In genomic region chr15:78907577-78907976, GRCh38 we compare ENCODE assay signal across 11 cellular contexts. TPM values are rescaled to one million over a fixed set of nuclear protein-coding genes. Genes with fewer than 3 reads are reported as not detected.
DNase-seq lines count a peak whose midpoint lies in the region; ATAC-seq, FAIRE-seq and TF ChIP-seq lines count a peak whose summit lies in the region.
"Had no signal": no experiment of that assay in that cellular context is flagged by ENCODE, and none has a peak within 500 bp of the region (broad histone marks: within the 10 kb centered on the region; RNA-seq: fewer than 3 reads in every experiment).

No MANE protein-coding gene starts in this region.

- no peak for FAIRE-seq in kidney (lab: Jason Lieb, UNC)

- DNase-seq in BJ (ENCODE audit: low read depth) = no peak
- peak; percentile 81 for DNase-seq in H7
- DNase-seq in WERI-Rb-1 = peak; percentile 40
- peak; percentile 83 for DNase-seq in iPS-NIHi7 (ENCODE audit: extremely low spot score)
- DNase-seq in SKM-1 treated with dmso at 0.1 percent for 144 hours (lab: John Stamatoyannopoulos, UW; ENCODE audit: unreplicated experiment) = no peak
- no peak for DNase-seq in kidney
- DNase-seq: activated CD4-positive, alpha-beta T cell treated with anti-CD3 and anti-CD28 coated beads for 36 hours; dorsolateral prefrontal cortex; NCI-H146 had no signal

- ATAC-seq in GM19395 (IDR thresholded peaks at IDR 0.05; ENCODE audit: unreplicated experiment) = no peak
- no peak for ATAC-seq in HG02571 (IDR thresholded peaks at IDR 0.05; ENCODE audit: unreplicated experiment)
- ATAC-seq: activated CD4-positive, alpha-beta T cell treated with anti-CD3 and anti-CD28 coated beads for 36 hours had no signal

- CTCF ChIA-PET in BJ (lab: Yijun Ruan, JAX) = interaction anchor here (0.6 to 5.2 kb wide), 10 partner anchors 9 to 391 kb away, joined by 3 to 33 read pairs (median 4); no protein-coding TSS in a partner anchor

- H3K36me3 ChIP-seq in BJ (ENCODE audit: control insufficient read depth, insufficient read depth, low read length) (peaks cover 21% of the 10 kb centered on the region), H7 (replicated peaks; ENCODE audit: control insufficient read depth, insufficient read depth, low read length) (peaks cover 19% of the 10 kb centered on the region), WERI-Rb-1 (peaks cover 65% of the 10 kb centered on the region), kidney (ENCODE audit: control insufficient read depth in 1 of 2, insufficient read depth in 2 of 2, low read length in 2 of 2) (peaks cover 20 to 44% of the 10 kb centered on the region in 2 donors)

- intact Hi-C loops in kidney (cut with DNase I) = no loop called here

- H3K9ac ChIP-seq in kidney (ENCODE audit: low read length in 2 of 2) = no peak overlapping the region

- TF ChIP-seq CTCF in BJ (IDR thresholded peaks at IDR 0.05; ENCODE audit: insufficient read depth, low read depth, low read length) = peak; percentile 27; the same call in 1 of the 2 replicates
- TF ChIP-seq CTCF in WERI-Rb-1 (IDR thresholded peaks at IDR 0.05; ENCODE audit: low read depth, low read length) = peak; percentile 51
- TF ChIP-seq CTCF in kidney (IDR thresholded peaks at IDR 0.05; ENCODE audit: borderline replicate concordance, extremely low read depth, insufficient read depth) = no peak

- H3K27ac ChIP-seq in WERI-Rb-1 (no peak overlapping the region), kidney (ENCODE audit: low read depth in 2 of 2, low read length in 2 of 2) (no peak overlapping the region)

- H3K9me3 ChIP-seq in WERI-Rb-1 (ENCODE audit: severe bottlenecking) = no peaks in the 10 kb centered on the region
- no peaks in the 10 kb centered on the region for H3K9me3 ChIP-seq in kidney (ENCODE audit: control insufficient read depth in 1 of 2, low read length in 2 of 2)

- H3K4me1 ChIP-seq in kidney (ENCODE audit: control insufficient read depth in 1 of 2, insufficient read depth in 1 of 2, low read depth in 1 of 2, low read length in 2 of 2) = no peaks in the 10 kb centered on the region

- no peaks in the 10 kb centered on the region for H3K27me3 ChIP-seq in BJ (ENCODE audit: control insufficient read depth, insufficient read depth, low read length)
- no peaks in the 10 kb centered on the region for H3K27me3 ChIP-seq in H7 (ENCODE audit: control insufficient read depth, insufficient read depth, low read length)
- H3K27me3 ChIP-seq in WERI-Rb-1 (ENCODE audit: insufficient read depth, low read depth, severe bottlenecking) = no peaks in the 10 kb centered on the region
- H3K27me3 ChIP-seq: dorsolateral prefrontal cortex had no signal

- POLR2A ChIA-PET in BJ (lab: Charles Lee) = interaction anchor here (0.6 kb wide), 1 partner anchor 27 kb away, joined by 5 read pairs; no protein-coding TSS in a partner anchor

- H3K4me3 ChIP-seq in BJ (ENCODE audit: low read depth, low read length) (no peak overlapping the region), H7 (ENCODE audit: insufficient read depth, low read depth, low read length) (no peak overlapping the region), WERI-Rb-1 (ENCODE audit: low read depth, low read length) (no peak overlapping the region), kidney (ENCODE audit: low read length in 2 of 2) (no peak overlapping the region)
- H3K4me3 ChIP-seq: dorsolateral prefrontal cortex had no signal

RNA-seq across cellular contexts. Expression of gene MORF4L1, which starts 34.9 kb away (rescaled TPM):
- polyA plus RNA-seq in BJ (2011; rRNA removed) (199 and 373 TPM in 2 replicates), kidney (ENCODE audit: insufficient read depth, low read depth, low replicate concordance) (319 TPM)
- 57.2 and 57.7 TPM in 2 replicates for polyA minus RNA-seq in BJ (2011; rRNA and poly(A)+ RNA removed)
- 235 and 339 TPM in 2 replicates for total RNA-seq in H7 (2014; rRNA removed; shearing (Covaris generic))
- 325 TPM for total RNA-seq in kidney

RNA-seq across cellular contexts. Expression of gene CTSH, which starts 37.3 kb away (rescaled TPM):
- 30.9 and 40.2 TPM in 2 replicates for polyA plus RNA-seq in BJ (2011; rRNA removed)
- 7.5 and 10.2 TPM in 2 replicates for polyA minus RNA-seq in BJ (2011; rRNA and poly(A)+ RNA removed)
- 16.9 and 17.1 TPM in 2 replicates for total RNA-seq in H7 (2014; rRNA removed; shearing (Covaris generic))
- total RNA-seq in kidney = 201 TPM
- 1,628 TPM for polyA plus RNA-seq in kidney (ENCODE audit: insufficient read depth, low read depth, low replicate concordance)

Comparison
In these comparisons a context has a peak if more than half of its experiments do, and no peak if none do; other contexts are left out.
1. DNase-seq: peak in H7 (single experiment), WERI-Rb-1 (single experiment) and iPS-NIHi7 (single experiment); none in BJ (single experiment), SKM-1 treated with dmso at 0.1 percent for 144 hours (single experiment) and kidney (single experiment).
2. RNA of gene CTSH, which starts 37.3 kb away (total RNA-seq): 201 TPM in kidney (single experiment); 16.9 to 17.1 TPM in H7; every median in the first group is over 10 times any median in the second.